In the genomic region with DNA sequence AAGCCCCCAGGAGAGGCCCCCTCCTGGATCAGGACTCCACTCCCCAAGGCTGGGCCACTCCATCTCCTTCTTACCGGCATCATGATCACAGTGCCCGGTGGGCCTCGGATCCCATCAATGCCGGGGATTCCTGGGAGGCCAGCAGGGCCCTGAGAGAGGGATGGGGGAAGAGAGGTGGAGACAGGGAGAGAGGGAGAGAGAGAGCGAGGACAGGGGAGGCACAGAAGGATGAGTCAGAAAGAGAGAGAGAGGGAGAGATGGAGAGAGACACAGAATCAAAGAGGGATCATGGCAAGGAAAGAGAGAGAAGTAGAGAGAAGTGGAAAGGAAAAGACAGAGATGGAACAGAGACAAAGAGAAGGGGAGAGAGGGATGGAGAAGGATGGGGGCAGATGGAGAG, we compare ENCODE assay signal across 28 cellular contexts. TPM values are rescaled to one million over a fixed set of nuclear protein-coding genes. Genes with fewer than 3 reads are reported as not detected.
DNase-seq lines count a peak whose midpoint lies in the region; ATAC-seq, FAIRE-seq and TF ChIP-seq lines count a peak whose summit lies in the region.
"Had no signal": no experiment of that assay in that cellular context is flagged by ENCODE, and none has a peak within 500 bp of the region (broad histone marks: within the 10 kb centered on the region; RNA-seq: fewer than 3 reads in every experiment).

No MANE protein-coding gene starts in this region.

- no peaks in the 10 kb centered on the region for H3K4me1 ChIP-seq in astrocyte (ENCODE audit: insufficient read depth, low read length)
- peaks cover 10% of the 10 kb centered on the region for H3K4me1 ChIP-seq in osteoblast (ENCODE audit: insufficient read depth, low read length)
- H3K4me1 ChIP-seq: SJSA1 had no signal

- H3K36me3 Mint-ChIP-seq in HFFc6 (ENCODE audit: low read depth): no peaks in the 10 kb centered on the region
- H3K36me3 Mint-ChIP-seq in astrocyte (ENCODE audit: low read depth, unreplicated experiment): peaks cover 11% of the 10 kb centered on the region
- H3K36me3 Mint-ChIP-seq: IgD-negative memory B cell had no signal

- H3K4me3 ChIP-seq in astrocyte (ENCODE audit: insufficient read depth, low read depth, low read length) (no peak overlapping the region), osteoblast (ENCODE audit: insufficient read depth, low read length) (no peak overlapping the region)
- H3K4me3 ChIP-seq: BLaER1 treated with 17β-estradiol and CSF1 and Interleukin-3, amounts not matched to agents 10 nM and 100 nM; SJSA1 had no signal

- FAIRE-seq in astrocyte (lab: Jason Lieb, UNC): no peak
- FAIRE-seq: D721Med, GM12891, GM19239, H54 had no signal

- no peaks in the 10 kb centered on the region for H3K9me3 Mint-ChIP-seq in HFFc6
- peaks cover 1% of the 10 kb centered on the region for H3K9me3 Mint-ChIP-seq in astrocyte (ENCODE audit: unreplicated experiment)
- H3K9me3 Mint-ChIP-seq: CD4-positive, alpha-beta T cell; IgD-negative memory B cell had no signal

- H4K20me1 ChIP-seq in astrocyte (ENCODE audit: insufficient read depth, low read length) (no peaks in the 10 kb centered on the region), osteoblast (ENCODE audit: insufficient read depth, low read length) (no peaks in the 10 kb centered on the region)
- H4K20me1 ChIP-seq: BLaER1 treated with 17β-estradiol and CSF1 and Interleukin-3, amounts not matched to agents 10 nM and 100 nM had no signal

- no peaks in the 10 kb centered on the region for H3K9me3 ChIP-seq in astrocyte (ENCODE audit: insufficient read depth, low read depth, low read length)
- H3K9me3 ChIP-seq in osteoblast (ENCODE audit: low read depth, low read length): no peaks in the 10 kb centered on the region
- H3K9me3 ChIP-seq: BLaER1 treated with 17β-estradiol and CSF1 and Interleukin-3, amounts not matched to agents 10 nM and 100 nM; SJSA1 had no signal

- TF ChIP-seq CTCF in HFFc6 (IDR thresholded peaks at IDR 0.05): no peak
- no peak for TF ChIP-seq CTCF in astrocyte (IDR thresholded peaks at IDR 0.05; ENCODE audit: insufficient read depth, low read depth, low read length)
- TF ChIP-seq CTCF in osteoblast (IDR thresholded peaks at IDR 0.05; ENCODE audit: extremely low read depth, low read depth, low read length): no peak

- H3K4me1 Mint-ChIP-seq in HFFc6 (ENCODE audit: low read depth): peaks cover 15% of the 10 kb centered on the region
- H3K4me1 Mint-ChIP-seq in astrocyte (ENCODE audit: low read depth, unreplicated experiment): peaks cover 6% of the 10 kb centered on the region

- H3K27me3 ChIP-seq in astrocyte (ENCODE audit: insufficient read depth, low read length) (peaks cover 4% of the 10 kb centered on the region), osteoblast (ENCODE audit: insufficient read depth, low read length) (no peaks in the 10 kb centered on the region)
- H3K27me3 ChIP-seq: BLaER1 treated with 17β-estradiol and CSF1 and Interleukin-3, amounts not matched to agents 10 nM and 100 nM; SJSA1 had no signal

- H3K4me2 ChIP-seq in astrocyte (ENCODE audit: low read length) (no peak overlapping the region), osteoblast (ENCODE audit: insufficient read depth, low read length) (no peak overlapping the region)
- H3K4me2 ChIP-seq: BLaER1 treated with 17β-estradiol and CSF1 and Interleukin-3, amounts not matched to agents 10 nM and 100 nM; KMS-11 had no signal

- no peak for ATAC-seq in HG02973 (IDR thresholded peaks at IDR 0.05; ENCODE audit: unreplicated experiment)

- H3K27me3 Mint-ChIP-seq in HFFc6 (ENCODE audit: insufficient read depth) (no peaks in the 10 kb centered on the region; the same call in none of the 2 replicates), astrocyte (ENCODE audit: low read depth, unreplicated experiment) (peaks cover 19% of the 10 kb centered on the region)

- H3K9ac ChIP-seq in astrocyte (ENCODE audit: low read length): no peak overlapping the region
- H3K9ac ChIP-seq: BLaER1 treated with 17β-estradiol and CSF1 and Interleukin-3, amounts not matched to agents 10 nM and 100 nM; KMS-11 had no signal

- H3K4me3 Mint-ChIP-seq in HFFc6 (no peak overlapping the region), astrocyte (ENCODE audit: unreplicated experiment) (no peak overlapping the region)
- H3K4me3 Mint-ChIP-seq: CD4-positive, alpha-beta T cell; IgD-negative memory B cell had no signal

- H3K27ac ChIP-seq in astrocyte (ENCODE audit: low read depth, low read length) (no peak overlapping the region), osteoblast (ENCODE audit: low read depth, low read length) (no peak overlapping the region)
- H3K27ac ChIP-seq: BLaER1 treated with 17β-estradiol and CSF1 and Interleukin-3, amounts not matched to agents 10 nM and 100 nM; KMS-11; SJSA1 had no signal

- DNase-seq in EH (ENCODE audit: low read depth) (peak; percentile 52), HFFc6 (no peak), astrocyte (ENCODE audit: low read depth) (peak; percentile 34), osteoblast (ENCODE audit: insufficient read length, low spot score, missing footprints) (peak; percentile 87), DMS153 treated with DMSO at 0.1 percent for 48 hours (lab: John Stamatoyannopoulos, UW; ENCODE audit: unreplicated experiment) (no peak)
- no peak for DNase-seq in activated naive CD4-positive, alpha-beta T cell treated with Interleukin-2 at 50 U/mL for 16 hours
- DNase-seq: AML-193; CD4-positive, alpha-beta T cell; EL; GF-D8; NCI-H1048; NCI-H1417; NCI-H1694; NCI-H2029 treated with DMSO at 0.1 percent for 48 hours; NCI-H446 treated with DMSO at 0.1 percent for 48 hours; NCI-H526; Right ventricle myocardium superior; RPMI8226 had no signal

- H3K27ac Mint-ChIP-seq in HFFc6: peak overlapping the region; percentile 12; the same call in 1 of the 2 replicates
- no peak overlapping the region for H3K27ac Mint-ChIP-seq in astrocyte (ENCODE audit: unreplicated experiment)
- H3K27ac Mint-ChIP-seq: CD4-positive, alpha-beta T cell; IgD-negative memory B cell had no signal

- H3K36me3 ChIP-seq in astrocyte (ENCODE audit: insufficient read depth, low read length) (no peaks in the 10 kb centered on the region), osteoblast (ENCODE audit: insufficient read depth, low read length) (no peaks in the 10 kb centered on the region)
- H3K36me3 ChIP-seq: BLaER1 treated with 17β-estradiol and CSF1 and Interleukin-3, amounts not matched to agents 10 nM and 100 nM; SJSA1 had no signal

- no peaks in the 10 kb centered on the region for H3K79me2 ChIP-seq in astrocyte (ENCODE audit: insufficient read depth, low read length)
- H3K79me2 ChIP-seq in osteoblast (ENCODE audit: insufficient read depth, low read length): no peaks in the 10 kb centered on the region

- no peak overlapping the region for H2AFZ ChIP-seq in astrocyte (ENCODE audit: low read depth, low read length)
- H2AFZ ChIP-seq in osteoblast (ENCODE audit: low read length): peak overlapping the region; percentile 6

RNA-seq across cellular contexts. Expression of gene COL5A3, which starts 13.8 kb away (rescaled TPM):
- 1 to 10 TPM; 1.3 to 3.7 (median 1.4) TPM for total RNA-seq in HFFc6 (2021; fragmentation: NEBNext Ultra II Directional; extraction: Animal tissue kit (Norgen Biotek cat#: 25700))
- total RNA-seq in astrocyte (22.2 and 28.0 TPM in 2 replicates), osteoblast (9.1 and 14.8 TPM in 2 replicates)

RNA-seq across cellular contexts. Expression of gene RDH8, which starts 16.7 kb away (rescaled TPM):
- not detected for total RNA-seq in HFFc6 (2021; fragmentation: NEBNext Ultra II Directional; extraction: Animal tissue kit (Norgen Biotek cat#: 25700))
- total RNA-seq in astrocyte (not detected in 2 replicates), osteoblast (not detected in 2 replicates)
- total RNA-seq: A172; CD4-positive, alpha-beta T cell; Right ventricle myocardium superior; SJSA1 had no signal

Comparison
In these comparisons a context has a peak if more than half of its experiments do, and no peak if none do; other contexts are left out.
1. DNase-seq: peak in EH (single experiment), astrocyte (single experiment) and osteoblast (single experiment); none in HFFc6 (single experiment), DMS153 treated with DMSO at 0.1 percent for 48 hours (single experiment) and activated naive CD4-positive, alpha-beta T cell treated with Interleukin-2 at 50 U/mL for 16 hours (single experiment).